11 cellular contexts compared by ENCODE assay signal in the genomic region with DNA sequence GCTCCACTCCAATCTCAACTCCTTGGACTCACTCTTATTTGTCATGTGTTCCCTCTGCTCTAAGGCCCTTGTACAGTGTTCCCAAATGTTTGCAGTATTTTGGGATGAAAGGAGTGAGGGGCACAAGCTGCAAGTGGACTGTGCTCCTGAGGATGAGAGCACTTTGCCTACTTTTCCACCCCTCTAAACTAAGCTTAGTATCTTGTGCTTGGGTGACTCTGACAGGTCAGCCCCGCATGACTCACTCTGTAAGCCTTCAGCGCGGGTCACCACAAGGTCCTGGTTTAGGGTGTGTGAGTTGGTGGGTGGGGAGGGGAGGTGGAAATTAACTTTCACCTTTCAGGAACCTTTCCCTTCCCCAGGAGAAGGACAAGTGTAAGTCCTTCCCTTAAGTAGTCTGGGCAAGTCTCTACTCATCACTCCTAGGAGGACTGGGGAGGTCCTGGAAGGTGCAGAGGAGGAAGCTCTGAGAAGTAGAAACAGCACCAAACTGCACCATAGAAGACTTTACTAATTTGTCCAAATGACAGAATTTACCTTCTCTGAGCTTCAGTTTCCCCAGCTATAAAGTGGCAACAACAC.
DNase-seq lines count a peak whose midpoint lies in the region; ATAC-seq and TF ChIP-seq lines count a peak whose summit lies in the region.
"Had no signal": no experiment of that assay in that cellular context is flagged by ENCODE, and none has a peak within 500 bp of the region (broad histone marks: within the 10 kb centered on the region; RNA-seq: fewer than 3 reads in every experiment).

No MANE protein-coding gene starts in this region.

- DNase-seq in GM23338 (ENCODE audit: low spot score) = no peak
- DNase-seq in PC-9 = peak; percentile 91 to 96
- peak; percentile 79 for DNase-seq in epithelial cell of esophagus (ENCODE audit: low read depth)
- DNase-seq in trophoblast cell = peak; percentile 62 to 66
- no peak for DNase-seq in COLO829 (ENCODE audit: low spot score)
- DNase-seq in effector CD8-positive, alpha-beta T cell (lab: John Stamatoyannopoulos, UW) = no peak
- DNase-seq in NAMALWA (ENCODE audit: low spot score) = no peak
- DNase-seq: activated gamma-delta T cell treated with Interleukin-2 at 50 U/mL for 16 hours; NCI-H774; stimulated activated CD4-positive, alpha-beta T cell treated with anti-CD3 and anti-CD28 coated beads, Interleukin-1b, Interleukin-23, amount 100 ng/mL, for 48 hours had no signal

- H4K20me1 ChIP-seq in GM23338 (replicated peaks; ENCODE audit: insufficient read depth) (no peaks in the 10 kb centered on the region), PC-9 (ENCODE audit: insufficient read depth) (no peaks in the 10 kb centered on the region)

- peaks cover 12% of the 10 kb centered on the region for H3K27me3 Mint-ChIP-seq in GM23338 (ENCODE audit: insufficient read depth, low read depth, poor library complexity)

- CTCF ChIA-PET in PC-9 (lab: Charles Lee) = interaction anchor here (0.6 to 1.4 kb wide), 6 partner anchors 12 to 93 kb away, joined by 3 to 11 read pairs (median 4); no protein-coding TSS in a partner anchor

- WGBS in trophoblast cell (ENCODE audit: extremely low coverage, insufficient coverage, insufficient read length) = no CpG with 5 or more reads among the region's 3 CpGs

- no peak overlapping the region for H3K27ac ChIP-seq in GM23338 (ENCODE audit: low read depth)
- peak overlapping the region; percentile 97 for H3K27ac ChIP-seq in PC-9
- H3K27ac ChIP-seq in trophoblast cell (ENCODE audit: low read depth, low read length) = peak overlapping the region; percentile 12

- peak overlapping the region; percentile 32 for H4K91ac ChIP-seq in trophoblast cell (ENCODE audit: low read depth, low read length)

- no TSS peak for BruUV-seq in PC-9 (replicated peaks; lab: Mats Ljungman, UMichigan)

- H3K36me3 Mint-ChIP-seq in GM23338 (ENCODE audit: low read depth) = no peaks in the 10 kb centered on the region

- no peaks in the 10 kb centered on the region for H3K36me3 ChIP-seq in GM23338 (ENCODE audit: insufficient read depth)
- no peaks in the 10 kb centered on the region for H3K36me3 ChIP-seq in PC-9 (ENCODE audit: low read depth)
- H3K36me3 ChIP-seq in trophoblast cell (ENCODE audit: control insufficient read depth in 1 of 2, insufficient read depth in 2 of 2, low read length in 2 of 2) = no peaks in the 10 kb centered on the region

- H3K4me3 ChIP-seq in GM23338 (no peak overlapping the region), PC-9 (peak overlapping the region; percentile 43; the same call in 1 of the 2 replicates), epithelial cell of esophagus (ENCODE audit: low read length) (no peak overlapping the region), trophoblast cell (ENCODE audit: low read depth, low read length) (no peak overlapping the region)

- H4K8ac ChIP-seq in trophoblast cell (ENCODE audit: low read depth, low read length) = no peak overlapping the region

- H3F3A ChIP-seq in GM23338 (replicated peaks; ENCODE audit: low read depth) = peaks cover 7% of the 10 kb centered on the region
- peaks cover 68% of the 10 kb centered on the region for H3F3A ChIP-seq in PC-9 (ENCODE audit: insufficient read depth, low read depth)

- no peak for TF ChIP-seq CTCF in GM23338 (conservative IDR thresholded peaks at IDR 0.05; ENCODE audit: low read depth in 2 of 2)
- TF ChIP-seq CTCF in PC-9 (conservative IDR thresholded peaks at IDR 0.05) = no peak
- TF ChIP-seq CTCF in epithelial cell of esophagus (IDR thresholded peaks at IDR 0.05; ENCODE audit: insufficient read depth, low read depth, low read length, missing control alignments) = no peak

- no peaks in the 10 kb centered on the region for H3K9me2 ChIP-seq in GM23338 (ENCODE audit: insufficient read depth)
- no peaks in the 10 kb centered on the region for H3K9me2 ChIP-seq in PC-9 (ENCODE audit: insufficient read depth)

- H3K79me1 ChIP-seq in trophoblast cell (ENCODE audit: low read length) = peaks cover 2% of the 10 kb centered on the region

- H3K4ac ChIP-seq in trophoblast cell (ENCODE audit: low read depth, low read length) = no peak overlapping the region

- peaks cover 7% of the 10 kb centered on the region; the same call in 2 of the 3 replicates for H3K9me3 Mint-ChIP-seq in GM23338

- H3K9me3 ChIP-seq in PC-9 (ENCODE audit: insufficient read depth, low read depth) = peaks cover 7% of the 10 kb centered on the region; the same call in 1 of the 2 replicates
- no peaks in the 10 kb centered on the region for H3K9me3 ChIP-seq in trophoblast cell (ENCODE audit: insufficient read depth, low read depth, low read length)

- ATAC-seq in GM23338 (peak; percentile 71), GM21360 (IDR thresholded peaks at IDR 0.05; ENCODE audit: unreplicated experiment) (no peak)

- no peaks in the 10 kb centered on the region for H3K27me3 ChIP-seq in GM23338 (ENCODE audit: insufficient read depth)
- H3K27me3 ChIP-seq in PC-9 (ENCODE audit: insufficient read depth, low read depth) = no peaks in the 10 kb centered on the region
- H3K27me3 ChIP-seq in trophoblast cell (ENCODE audit: insufficient read depth, low read length) = no peaks in the 10 kb centered on the region

- H3K4me2 ChIP-seq in GM23338 = no peak overlapping the region
- peak overlapping the region; percentile 85 for H3K4me2 ChIP-seq in PC-9
- peak overlapping the region; percentile 43 for H3K4me2 ChIP-seq in trophoblast cell (ENCODE audit: low read length)

- H3K4me3 Mint-ChIP-seq in GM23338 = no peak overlapping the region

- intact Hi-C loops in PC-9 (cut with micrococcal nuclease; ENCODE audit: unreplicated experiment) = loop anchor here (2.0 kb wide), 1 partner anchor 53 kb away; no protein-coding TSS in a partner anchor

- no peak overlapping the region for H2BK12ac ChIP-seq in trophoblast cell (ENCODE audit: low read length)

- no peak overlapping the region for H2BK120ac ChIP-seq in trophoblast cell (ENCODE audit: insufficient read depth, low read length, poor library complexity)

- H2AFZ ChIP-seq in GM23338 = no peak overlapping the region
- no peak overlapping the region; the same call in 1 of the 2 replicates for H2AFZ ChIP-seq in PC-9
- no peak overlapping the region for H2AFZ ChIP-seq in trophoblast cell (ENCODE audit: insufficient read depth, low read length, poor library complexity)

- H3K14ac ChIP-seq in trophoblast cell (ENCODE audit: low read length) = no peak overlapping the region

- no peak overlapping the region for H4K12ac ChIP-seq in trophoblast cell (ENCODE audit: low read depth, low read length)

- H3K23ac ChIP-seq in trophoblast cell (ENCODE audit: low read length) = no peak overlapping the region

- peaks cover 8% of the 10 kb centered on the region for H3K4me1 Mint-ChIP-seq in GM23338

- H2BK5ac ChIP-seq in trophoblast cell (ENCODE audit: low read depth, low read length, poor library complexity) = peak overlapping the region; percentile 24

- no peak overlapping the region for H3K9ac ChIP-seq in trophoblast cell (ENCODE audit: low read length)

- POLR2A ChIA-PET in PC-9 (lab: Charles Lee; ENCODE audit: unreplicated experiment) = interaction anchor here (0.6 to 2.7 kb wide), 12 partner anchors 10 to 1134 kb away, joined by 3 to 29 read pairs (median 5); no protein-coding TSS in a partner anchor

- no peaks in the 10 kb centered on the region for H3K79me2 ChIP-seq in GM23338 (replicated peaks; ENCODE audit: insufficient read depth)
- H3K79me2 ChIP-seq in PC-9 (ENCODE audit: low read depth) = no peaks in the 10 kb centered on the region
- H3K79me2 ChIP-seq in trophoblast cell (ENCODE audit: control insufficient read depth, insufficient read depth, low read length, poor library complexity) = no peaks in the 10 kb centered on the region

- no peak overlapping the region for H3K27ac Mint-ChIP-seq in GM23338

- H3K4me1 ChIP-seq in GM23338 (ENCODE audit: insufficient read depth) = peaks cover 22% of the 10 kb centered on the region
- peaks cover 73% of the 10 kb centered on the region for H3K4me1 ChIP-seq in PC-9 (replicated peaks; ENCODE audit: insufficient read depth)
- peaks cover 18 to 24% of the 10 kb centered on the region in 2 experiments for H3K4me1 ChIP-seq in trophoblast cell (ENCODE audit: control insufficient read depth in 1 of 2, insufficient read depth in 2 of 2, low read length in 2 of 2)

- H3K18ac ChIP-seq in trophoblast cell (ENCODE audit: low read length) = no peak overlapping the region

- H2AK5ac ChIP-seq in trophoblast cell (ENCODE audit: low read length) = no peak overlapping the region

Comparison
In these comparisons a context has a peak if more than half of its experiments do, and no peak if none do; other contexts are left out.
1. DNase-seq: peak in PC-9 (2 of 2), epithelial cell of esophagus (single experiment) and trophoblast cell (2 of 2); none in GM23338 (single experiment), COLO829 (single experiment), effector CD8-positive, alpha-beta T cell (single experiment) and NAMALWA (single experiment).